1 cellular context compared by ENCODE assay signal in the genomic region with DNA sequence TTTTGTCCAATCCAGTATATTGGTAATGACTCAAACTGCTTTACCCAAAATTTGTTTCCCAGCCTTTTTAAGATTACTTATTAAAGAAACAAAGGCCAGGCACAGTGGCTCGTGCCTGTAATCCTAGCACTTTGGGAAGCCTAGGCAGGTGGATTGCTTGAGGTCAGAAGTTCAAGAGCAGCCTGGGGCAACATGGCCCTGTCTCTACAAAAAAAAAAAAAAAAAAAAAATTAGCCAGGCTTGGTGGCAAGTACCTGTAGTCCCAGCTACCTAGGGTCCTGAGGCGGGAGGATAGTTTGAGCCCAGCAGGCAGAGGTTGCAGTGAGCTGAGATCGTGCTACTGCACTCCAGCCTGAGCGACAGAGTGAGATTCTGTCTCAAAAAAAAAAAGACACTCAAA.
TF ChIP-seq lines count a peak whose summit lies in the region.

No MANE protein-coding gene starts in this region.

TF ChIP-seq in K562, 482 proteins besides CTCF, POLR2A, EP300 and RAD21 (continued from another document):
- TF ChIP-seq, protein P1, sequence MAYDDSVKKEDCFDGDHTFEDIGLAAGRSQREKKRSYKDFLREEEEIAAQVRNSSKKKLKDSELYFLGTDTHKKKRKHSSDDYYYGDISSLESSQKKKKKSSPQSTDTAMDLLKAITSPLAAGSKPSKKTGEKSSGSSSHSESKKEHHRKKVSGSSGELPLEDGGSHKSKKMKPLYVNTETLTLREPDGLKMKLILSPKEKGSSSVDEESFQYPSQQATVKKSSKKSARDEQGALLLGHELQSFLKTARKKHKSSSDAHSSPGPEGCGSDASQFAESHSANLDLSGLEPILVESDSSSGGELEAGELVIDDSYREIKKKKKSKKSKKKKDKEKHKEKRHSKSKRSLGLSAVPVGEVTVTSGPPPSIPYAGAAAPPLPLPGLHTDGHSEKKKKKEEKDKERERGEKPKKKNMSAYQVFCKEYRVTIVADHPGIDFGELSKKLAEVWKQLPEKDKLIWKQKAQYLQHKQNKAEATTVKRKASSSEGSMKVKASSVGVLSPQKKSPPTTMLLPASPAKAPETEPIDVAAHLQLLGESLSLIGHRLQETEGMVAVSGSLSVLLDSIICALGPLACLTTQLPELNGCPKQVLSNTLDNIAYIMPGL (CRISPR knock-in tag; IDR thresholded peaks at IDR 0.05), result no peak
TF ChIP-seq in K562: peak in this region for 0.
